ENCODE assay signal across 10 cellular contexts in genomic region chr12:69688496-69689427, GRCh38. TPM values are rescaled to one million over a fixed set of nuclear protein-coding genes. Genes with fewer than 3 reads are reported as not detected.
A peak's percentile ranks its signal among the peaks of the same experiment; 100 is the strongest.
DNase-seq lines count a peak whose midpoint lies in the region; ATAC-seq and TF ChIP-seq lines count a peak whose summit lies in the region.
"Had no signal": no experiment of that assay in that cellular context is flagged by ENCODE, and none has a peak within 500 bp of the region (broad histone marks: within the 10 kb centered on the region; RNA-seq: fewer than 3 reads in every experiment).

No MANE protein-coding gene starts in this region.

- H3K27me3 Mint-ChIP-seq in stimulated activated naive CD8-positive, alpha-beta T cell treated with anti-CD3 and anti-CD28 coated beads, Interleukin-15, amount 100 ng/mL, for 72 hours = peaks cover 24% of the 10 kb centered on the region

- H3K4me1 ChIP-seq in right lobe of liver = no peaks in the 10 kb centered on the region

- H3K27me3 ChIP-seq in right lobe of liver = no peaks in the 10 kb centered on the region

- intact Hi-C loops in right lobe of liver (cut with DNase I) = no loop called here

- H3K4me3 Mint-ChIP-seq in stimulated activated naive CD8-positive, alpha-beta T cell treated with anti-CD3 and anti-CD28 coated beads, Interleukin-15, amount 100 ng/mL, for 72 hours = no peak overlapping the region
- H3K4me3 Mint-ChIP-seq: naive thymus-derived CD8-positive, alpha-beta T cell had no signal

- no peak for TF ChIP-seq CTCF in right lobe of liver (IDR thresholded peaks at IDR 0.05)

- H3K36me3 ChIP-seq in right lobe of liver = no peaks in the 10 kb centered on the region

- 59% methylated on average over 7 of the region's 14 CpGs for WGBS in right lobe of liver (ENCODE audit: insufficient coverage, low coverage, low lambda C conversion rate, missing lambda C conversion rate)

- H3K4me1 Mint-ChIP-seq in stimulated activated naive CD8-positive, alpha-beta T cell treated with anti-CD3 and anti-CD28 coated beads, Interleukin-15, amount 100 ng/mL, for 72 hours = peaks cover 9% of the 10 kb centered on the region

- H3K9me3 Mint-ChIP-seq in stimulated activated naive CD8-positive, alpha-beta T cell treated with anti-CD3 and anti-CD28 coated beads, Interleukin-15, amount 100 ng/mL, for 72 hours = no peaks in the 10 kb centered on the region
- H3K9me3 Mint-ChIP-seq: naive thymus-derived CD8-positive, alpha-beta T cell had no signal

- peak overlapping the region in 1 of 2 donors; percentile 64 for H3K27ac Mint-ChIP-seq in stimulated activated naive CD8-positive, alpha-beta T cell treated with anti-CD3 and anti-CD28 coated beads, Interleukin-15, amount 100 ng/mL, for 72 hours
- H3K27ac Mint-ChIP-seq: naive thymus-derived CD8-positive, alpha-beta T cell had no signal

- no peak for TF ChIP-seq POLR2A in right lobe of liver (IDR thresholded peaks at IDR 0.05)

- ATAC-seq in HG02884 (IDR thresholded peaks at IDR 0.05; ENCODE audit: unreplicated experiment) (peak; percentile 52), SK-N-SH treated with all-trans-retinoic acid at 6 μM for 48 hours (peak; percentile 98), right lobe of liver (peak; percentile 81 to 97 (median 89))
- peak; percentile 61 for ATAC-seq in stimulated activated naive CD8-positive, alpha-beta T cell treated with anti-CD3 and anti-CD28 coated beads, Interleukin-15, amount 100 ng/mL, for 72 hours
- ATAC-seq: naive thymus-derived CD8-positive, alpha-beta T cell had no signal

- no peak overlapping the region for H3K4me3 ChIP-seq in right lobe of liver

- DNase-seq in Daoy (ENCODE audit: low read depth) (peak; percentile 98), cerebellar cortex (ENCODE audit: low spot score) (peak; percentile 97), right lobe of liver (peak; percentile 46 to 69 (median 62)), NCI-H526 treated with DMSO at 0.1 percent for 48 hours (lab: John Stamatoyannopoulos, UW) (no peak), NCI-H2196 (lab: John Stamatoyannopoulos, UW; ENCODE audit: unreplicated experiment) (no peak)
- DNase-seq in stimulated activated naive CD8-positive, alpha-beta T cell treated with anti-CD3 and anti-CD28 coated beads, Interleukin-15, amount 100 ng/mL, for 72 hours = peak in 1 of 2 donors; percentile 10

- H3K9me3 ChIP-seq in right lobe of liver = no peaks in the 10 kb centered on the region

- no peak overlapping the region for H3K27ac ChIP-seq in right lobe of liver
- H3K27ac ChIP-seq: KMS-11 had no signal

TF ChIP-seq in SK-N-SH treated with all-trans-retinoic acid at 6 μM for 48 hours, 23 proteins besides CTCF, POLR2A, EP300 and RAD21:
- no peak for TF ChIP-seq TOX (CRISPR knock-in tag; IDR thresholded peaks at IDR 0.05; ENCODE audit: borderline replicate concordance)
- TF ChIP-seq ZFP3 (CRISPR knock-in tag; IDR thresholded peaks at IDR 0.05) = peak; percentile 61; the same call in 1 of the 2 replicates
- TF ChIP-seq ZC3H10 (CRISPR knock-in tag; IDR thresholded peaks at IDR 0.05) = peak; percentile 62; the same call in 1 of the 2 replicates
- TF ChIP-seq ISL1 (CRISPR knock-in tag; IDR thresholded peaks at IDR 0.05) = peak; percentile 28; the same call in 1 of the 2 replicates
- peak; percentile 29; the same call in 1 of the 2 replicates for TF ChIP-seq SNAI2 (CRISPR knock-in tag; IDR thresholded peaks at IDR 0.05)
- no peak for TF ChIP-seq ARNTL (CRISPR knock-in tag; IDR thresholded peaks at IDR 0.05; ENCODE audit: borderline replicate concordance, low read depth)
- peak; percentile 94 for TF ChIP-seq CSDC2 (CRISPR knock-in tag; IDR thresholded peaks at IDR 0.05)

RNA-seq across cellular contexts. Expression of gene BEST3, which starts 10.3 kb away (rescaled TPM):
- total RNA-seq in Daoy (2014; rRNA removed; shearing (Covaris generic)) = 0.29 TPM in 1 of 2 replicates, not detected in the other
- total RNA-seq in right lobe of liver = not detected
- total RNA-seq: naive thymus-derived CD8-positive, alpha-beta T cell had no signal

RNA-seq across cellular contexts. Expression of gene RAB3IP, which starts 49.9 kb away (rescaled TPM):
- 28.3 and 28.4 TPM in 2 replicates for total RNA-seq in Daoy (2014; rRNA removed; shearing (Covaris generic))
- 10 to 100 TPM; 13.8 to 16.7 (median 14.5) TPM for total RNA-seq in right lobe of liver

Comparison
In these comparisons a context has a peak if more than half of its experiments do, and no peak if none do; other contexts are left out.
1. DNase-seq: peak in Daoy (single experiment), cerebellar cortex (single experiment) and right lobe of liver (3 of 3); none in NCI-H526 treated with DMSO at 0.1 percent for 48 hours (single experiment) and NCI-H2196 (single experiment).
2. Peak in every context shown above with its lines, with median percentiles within 50 percentile points of each other: ATAC-seq.